In the genomic region with DNA sequence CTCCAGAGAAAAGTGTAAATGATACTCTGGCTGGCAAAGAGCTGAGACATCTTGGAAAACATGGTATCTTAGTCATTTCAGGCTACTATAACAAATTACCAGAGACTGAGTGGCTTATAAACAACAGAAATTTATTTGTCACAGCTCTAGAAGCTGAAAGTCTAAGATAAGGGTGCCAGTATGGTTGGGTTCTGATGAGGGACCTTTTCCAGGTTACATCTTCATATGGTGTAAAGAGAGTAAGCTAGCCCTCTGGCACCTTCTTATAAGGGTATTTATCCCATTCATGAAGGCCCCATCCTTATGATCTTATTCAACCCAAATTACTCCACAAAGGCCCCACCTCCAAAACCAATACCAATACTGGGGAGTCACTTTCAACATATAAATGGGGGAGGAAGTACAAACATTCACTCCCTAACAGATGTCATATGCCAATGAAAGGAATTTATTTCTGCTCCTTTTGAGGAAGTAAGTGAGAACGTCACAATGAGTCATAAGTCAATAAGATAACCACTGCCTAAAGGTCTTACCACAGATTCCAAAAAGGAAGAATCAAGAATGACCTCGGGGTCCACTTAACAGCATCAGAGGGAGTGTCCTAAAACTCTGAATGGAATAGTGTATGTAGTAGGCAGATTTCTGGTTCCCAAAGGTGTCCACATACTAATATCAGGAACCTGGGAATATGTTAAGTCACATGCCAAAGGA, we compare ENCODE assay signal across 15 cellular contexts.
DNase-seq lines count a peak whose midpoint lies in the region; TF ChIP-seq lines count a peak whose summit lies in the region.
"Had no signal": no experiment of that assay in that cellular context is flagged by ENCODE, and none has a peak within 500 bp of the region (broad histone marks: within the 10 kb centered on the region; RNA-seq: fewer than 3 reads in every experiment).

No MANE protein-coding gene starts in this region.

- no peaks in the 10 kb centered on the region for H3K9me2 ChIP-seq in Karpas-422 (replicated peaks; ENCODE audit: insufficient read depth, low read length)

- peaks cover 4% of the 10 kb centered on the region for H3K4me1 ChIP-seq in mammary epithelial cell (ENCODE audit: insufficient read depth, low read length)
- no peaks in the 10 kb centered on the region for H3K4me1 ChIP-seq in breast epithelium
- H3K4me1 ChIP-seq in Karpas-422 (ENCODE audit: low read length): no peaks in the 10 kb centered on the region
- H3K4me1 ChIP-seq: upper lobe of left lung had no signal

- no peaks in the 10 kb centered on the region for H3K79me2 ChIP-seq in mammary epithelial cell (ENCODE audit: insufficient read depth, low read length)
- H3K79me2 ChIP-seq in Karpas-422 (ENCODE audit: low read length): no peaks in the 10 kb centered on the region

- peak; percentile 54 for DNase-seq in mammary epithelial cell
- DNase-seq in breast epithelium (ENCODE audit: low spot score in 2 of 2): no peak
- peak; percentile 82 for DNase-seq in SK-MEL-5 (ENCODE audit: low read depth, low spot score)
- DNase-seq in fibroblast of mammary gland (ENCODE audit: low read depth): peak; percentile 46
- no peak for DNase-seq in epidermal melanocyte (ENCODE audit: insufficient read length, low spot score)
- DNase-seq in Calu3: no peak
- DNase-seq in Karpas-422: no peak
- no peak for DNase-seq in GOT3 (lab: John Stamatoyannopoulos, UW)
- DNase-seq: activated CD4-positive, alpha-beta T cell treated with anti-CD3 and anti-CD28 coated beads for 4 hours; activated gamma-delta T cell treated with Interleukin-2 at 50 U/mL for 16 hours; DND-41; NCI-H510A treated with DMSO at 0.1 percent for 48 hours; occipital lobe; SHP77 treated with DMSO at 0.1 percent for 48 hours; upper lobe of left lung had no signal

- H4K20me1 ChIP-seq in mammary epithelial cell (ENCODE audit: insufficient read depth, low read length): no peaks in the 10 kb centered on the region
- no peaks in the 10 kb centered on the region for H4K20me1 ChIP-seq in Karpas-422 (ENCODE audit: insufficient read depth, low read depth, low read length)

- CTCF ChIA-PET in mammary epithelial cell (lab: Charles Lee; ENCODE audit: low non-redundant PET): no interaction called here
- CTCF ChIA-PET in Calu3 (lab: Charles Lee): interaction anchor here (0.5 to 1.6 kb wide), 4 partner anchors 15 to 649 kb away, joined by 3 to 4 read pairs (median 4); no protein-coding TSS in a partner anchor

- H3K4me2 ChIP-seq in mammary epithelial cell (ENCODE audit: insufficient read depth, low read depth, low read length) (no peak overlapping the region), Karpas-422 (ENCODE audit: low read depth, low read length, poor library complexity, severe bottlenecking) (no peak overlapping the region)

- H3K4me1 Mint-ChIP-seq in Calu3 (ENCODE audit: low read depth, unreplicated experiment): peaks cover 25% of the 10 kb centered on the region

- no peaks in the 10 kb centered on the region for H3K27me3 Mint-ChIP-seq in Calu3 (ENCODE audit: unreplicated experiment)

- no peaks in the 10 kb centered on the region for H3K9me3 Mint-ChIP-seq in Calu3 (ENCODE audit: low read depth, unreplicated experiment)

- H3K27me3 ChIP-seq in mammary epithelial cell (ENCODE audit: insufficient read depth, low read length) (no peaks in the 10 kb centered on the region), breast epithelium (peaks cover 0 to 50% of the 10 kb centered on the region in 2 donors), Karpas-422 (ENCODE audit: low read length) (no peaks in the 10 kb centered on the region)
- H3K27me3 ChIP-seq: upper lobe of left lung had no signal

- H3K4me3 Mint-ChIP-seq in Calu3 (ENCODE audit: low read depth, unreplicated experiment): no peak overlapping the region

- no peak overlapping the region for H2AFZ ChIP-seq in mammary epithelial cell (ENCODE audit: low read depth, low read length)
- no peak overlapping the region for H2AFZ ChIP-seq in Karpas-422 (ENCODE audit: low read length)

- intact Hi-C loops in mammary epithelial cell (cut with micrococcal nuclease): no loop called here
- intact Hi-C loops in breast epithelium (cut with DNase I; ENCODE audit: low total_unique reads): no loop called here
- intact Hi-C loops in Calu3 (cut with micrococcal nuclease; ENCODE audit: unreplicated experiment): no loop called here

- H3K4me3 ChIP-seq in mammary epithelial cell (replicated peaks in 1 of 3; ENCODE audit: insufficient read depth in 1 of 3, low read depth in 2 of 3, low read length in 3 of 3): no peak overlapping the region
- no peak overlapping the region for H3K4me3 ChIP-seq in breast epithelium
- H3K4me3 ChIP-seq in fibroblast of mammary gland (ENCODE audit: control insufficient read depth, low read depth, low read length): no peak overlapping the region
- no peak overlapping the region for H3K4me3 ChIP-seq in Karpas-422 (ENCODE audit: low read length)
- H3K4me3 ChIP-seq: upper lobe of left lung had no signal

- H3K9ac ChIP-seq in mammary epithelial cell (ENCODE audit: insufficient read depth, low read length) (no peak overlapping the region), Karpas-422 (ENCODE audit: low read length) (no peak overlapping the region)

- H3K9me3 ChIP-seq in mammary epithelial cell (replicated peaks; ENCODE audit: insufficient read depth, low read length) (no peaks in the 10 kb centered on the region), breast epithelium (no peaks in the 10 kb centered on the region), Karpas-422 (ENCODE audit: low read length) (no peaks in the 10 kb centered on the region)
- H3K9me3 ChIP-seq: upper lobe of left lung had no signal

- WGBS in mammary epithelial cell (ENCODE audit: low coverage, missing lambda C conversion rate): 35% methylated on average over 2 of the region's 2 CpGs

- BruUV-seq in mammary epithelial cell (replicated peaks; lab: Mats Ljungman, UMichigan) (no TSS peak), Calu3 (replicated peaks; lab: Mats Ljungman, UMichigan) (no TSS peak)

- no peaks in the 10 kb centered on the region for H3K36me3 ChIP-seq in mammary epithelial cell (ENCODE audit: insufficient read depth, low read length)
- H3K36me3 ChIP-seq in breast epithelium: no peaks in the 10 kb centered on the region
- H3K36me3 ChIP-seq in Karpas-422 (ENCODE audit: insufficient read depth, low read length): no peaks in the 10 kb centered on the region

- no peak for TF ChIP-seq POLR2A in breast epithelium (IDR thresholded peaks at IDR 0.05)

- dilution Hi-C loops in mammary epithelial cell (cut with HindIII; ENCODE audit: low sequenced_read_pairs): no loop called here

- H3K27ac ChIP-seq in mammary epithelial cell (ENCODE audit: insufficient read depth, low read depth, low read length) (no peak overlapping the region), breast epithelium (no peak overlapping the region), Karpas-422 (ENCODE audit: low read length) (no peak overlapping the region)
- H3K27ac ChIP-seq: upper lobe of left lung had no signal

- TF ChIP-seq CTCF in mammary epithelial cell (conservative IDR thresholded peaks at IDR 0.05 in 1 of 2, IDR thresholded peaks at IDR 0.05 in 1 of 2; ENCODE audit: extremely low read depth in 1 of 2, insufficient read depth in 1 of 2, low read depth in 1 of 2, low read length in 2 of 2): no peak
- TF ChIP-seq CTCF in breast epithelium (IDR thresholded peaks at IDR 0.05): no peak
- TF ChIP-seq CTCF in fibroblast of mammary gland (conservative IDR thresholded peaks at IDR 0.05; ENCODE audit: control insufficient read depth, insufficient read depth, low read depth, low read length): no peak
- no peak for TF ChIP-seq CTCF in Calu3 (IDR thresholded peaks at IDR 0.05; ENCODE audit: unreplicated experiment)

- no peak overlapping the region for H3K27ac Mint-ChIP-seq in Calu3 (ENCODE audit: unreplicated experiment)

- in situ Hi-C loops in mammary epithelial cell (cut with MboI; ENCODE audit: low sequenced_read_pairs in 2 of 2): loop anchor here in 1 of 2 donors (25.0 kb wide), 1 partner anchor 526 kb away; no protein-coding TSS in a partner anchor
- in situ Hi-C loops in SK-MEL-5 (cut with HindIII; ENCODE audit: low pct_unique_long_range_greater_than_20kb, low sequenced_read_pairs): no loop called here

- peaks cover 3% of the 10 kb centered on the region for H3K36me3 Mint-ChIP-seq in Calu3 (ENCODE audit: insufficient read depth, unreplicated experiment)

Comparison
In these comparisons a context has a peak if more than half of its experiments do, and no peak if none do; other contexts are left out.
1. DNase-seq: peak in mammary epithelial cell (single experiment), SK-MEL-5 (single experiment) and fibroblast of mammary gland (single experiment); none in breast epithelium (0 of 2), epidermal melanocyte (single experiment), Calu3 (single experiment), Karpas-422 (single experiment) and GOT3 (single experiment).